18 cellular contexts compared by ENCODE assay signal in the genomic region with DNA sequence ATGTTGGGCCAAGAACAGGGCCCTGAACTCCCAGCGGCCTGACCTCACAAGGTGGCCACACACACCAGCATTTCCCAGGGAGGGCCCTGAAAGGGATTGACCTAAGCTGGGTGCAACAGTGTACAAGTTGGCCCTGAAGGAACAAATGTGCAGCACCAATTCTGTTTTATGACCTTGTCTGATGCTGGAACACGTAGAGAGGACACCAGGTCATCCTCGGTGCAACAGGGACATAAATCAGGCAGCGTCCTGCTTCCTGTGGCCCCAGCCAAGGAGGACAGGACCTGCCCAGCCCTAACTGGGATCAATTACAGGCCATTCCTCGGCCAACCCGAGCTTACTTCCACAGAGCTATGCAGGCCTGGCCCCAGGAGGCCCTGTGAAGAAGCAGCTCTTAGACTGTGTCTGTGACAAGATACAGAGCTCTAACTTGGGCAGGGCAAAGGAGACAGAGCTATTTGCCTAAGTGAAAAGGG. TPM values are rescaled to one million over a fixed set of nuclear protein-coding genes. Genes with fewer than 3 reads are reported as not detected.
A peak's percentile ranks its signal among the peaks of the same experiment; 100 is the strongest.
DNase-seq lines count a peak whose midpoint lies in the region; ATAC-seq and TF ChIP-seq lines count a peak whose summit lies in the region.
"Had no signal": no experiment of that assay in that cellular context is flagged by ENCODE, and none has a peak within 500 bp of the region (broad histone marks: within the 10 kb centered on the region; RNA-seq: fewer than 3 reads in every experiment).

No MANE protein-coding gene starts in this region.

- no peak overlapping the region for H3K9ac ChIP-seq in SK-N-SH
- H3K9ac ChIP-seq: KMS-11 had no signal

- CTCF ChIA-PET in SK-N-SH (lab: Yijun Ruan, JAX), result interaction anchor here (1.2 to 11.8 kb wide), 3 partner anchors 11 to 27 kb away, joined by 3 to 58 read pairs (median 6); no protein-coding TSS in a partner anchor

- POLR2A ChIA-PET in SK-N-SH (lab: Yijun Ruan, JAX), result no interaction called here

- DNase-seq in ELF-1 (ENCODE audit: low read depth, low spot score) (peak; percentile 64), SK-N-SH (no peak), left ventricle myocardium superior (no peak), psoas muscle (peak; percentile 52 to 86), superior temporal gyrus (ENCODE audit: extremely low spot score) (no peak), C1 segment of cervical spinal cord (lab: John Stamatoyannopoulos, UW) (no peak), NCI-H1105 treated with DMSO at 0.1 percent for 48 hours (lab: John Stamatoyannopoulos, UW) (no peak)
- DNase-seq: activated CD4-positive, CD25-positive, alpha-beta regulatory T cell; activated CD8-positive, alpha-beta memory T cell treated with anti-CD3 and anti-CD28 coated beads, Interleukin-2, amount 10 ng/mL, durations not matched to agents 7 days and 5 days; activated naive CD4-positive, alpha-beta T cell treated with Interleukin-2 at 50 U/mL for 16 hours; Calu3; effector CD8-positive, alpha-beta T cell; GOT3; NCI-H1436; PC-9; T-helper 1 cell had no signal

- H3K9me2 ChIP-seq in SK-N-SH, result no peaks in the 10 kb centered on the region

- no peak for TF ChIP-seq CTCF in SK-N-SH (IDR thresholded peaks at IDR 0.05)
- TF ChIP-seq CTCF in psoas muscle (IDR thresholded peaks at IDR 0.05), result no peak

- no peaks in the 10 kb centered on the region for H4K20me1 ChIP-seq in SK-N-SH (ENCODE audit: insufficient read depth)

- H3K4me3 ChIP-seq in SK-N-SH (ENCODE audit: low read depth in 2 of 2, low read length in 1 of 2), result no peak overlapping the region
- H3K4me3 ChIP-seq in psoas muscle, result no peak overlapping the region
- H3K4me3 ChIP-seq: PC-9 had no signal

- ATAC-seq in left ventricle myocardium superior, result peak; percentile 51
- peak; percentile 88 to 98 (median 97) for ATAC-seq in psoas muscle
- no peak for ATAC-seq in GM21367 (IDR thresholded peaks at IDR 0.05; ENCODE audit: unreplicated experiment)
- ATAC-seq: activated CD8-positive, alpha-beta memory T cell treated with anti-CD3 and anti-CD28 coated beads, Interleukin-2, amount 10 ng/mL, durations not matched to agents 7 days and 5 days had no signal

- H3K79me2 ChIP-seq in SK-N-SH (ENCODE audit: insufficient read depth), result no peaks in the 10 kb centered on the region

- intact Hi-C loops in left ventricle myocardium superior (cut with micrococcal nuclease), result no loop called here
- intact Hi-C loops in psoas muscle (cut with DNase I), result no loop called here

- peaks cover 12% of the 10 kb centered on the region for H3F3A ChIP-seq in SK-N-SH (replicated peaks; ENCODE audit: insufficient read depth)

- H3K9me3 ChIP-seq in SK-N-SH, result no peaks in the 10 kb centered on the region
- H3K9me3 ChIP-seq in psoas muscle, result no peaks in the 10 kb centered on the region

- H3K4me1 ChIP-seq in SK-N-SH (ENCODE audit: control insufficient read depth in 1 of 2, insufficient read depth in 2 of 2, low read depth in 1 of 2, low read length in 1 of 2), result peaks cover 10 to 21% of the 10 kb centered on the region in 2 experiments; a peak in 3 of 4 replicates
- peaks cover 24% of the 10 kb centered on the region for H3K4me1 ChIP-seq in psoas muscle

- H3K4me2 ChIP-seq in SK-N-SH, result peak overlapping the region; percentile 36; the same call in 1 of the 2 replicates
- H3K4me2 ChIP-seq: KMS-11, PC-9 had no signal

- no peak; a peak in 1 of 4 replicates for TF ChIP-seq EP300 in SK-N-SH (IDR thresholded peaks at IDR 0.05; ENCODE audit: borderline replicate concordance in 1 of 2, low read depth in 1 of 2, low read length in 1 of 2)

- peak overlapping the region; percentile 66 to 89; a peak in 3 of 4 replicates for H3K27ac ChIP-seq in SK-N-SH (ENCODE audit: low read depth in 2 of 2, low read length in 1 of 2)
- H3K27ac ChIP-seq in psoas muscle, result peak overlapping the region; percentile 66
- H3K27ac ChIP-seq: KMS-11, PC-9 had no signal

- H2AFZ ChIP-seq in SK-N-SH (ENCODE audit: low read depth), result 0 out of 2 replicates have a peak overlapping the region, but pooled peaks have one; percentile 19
- H2AFZ ChIP-seq: PC-9 had no signal

- H3K27me3 ChIP-seq in SK-N-SH (ENCODE audit: insufficient read depth), result no peaks in the 10 kb centered on the region
- no peaks in the 10 kb centered on the region for H3K27me3 ChIP-seq in psoas muscle (ENCODE audit: insufficient read depth in 3 of 3, low read length in 2 of 3)

- TF ChIP-seq RAD21 in SK-N-SH (IDR thresholded peaks at IDR 0.05; ENCODE audit: low read length), result no peak

- 25% methylated on average over 4 of the region's 6 CpGs for WGBS in SK-N-SH (ENCODE audit: low lambda C conversion rate)
- WGBS in psoas muscle, 3 donors, result 12 to 15% (median 13%) methylated on average over 6 of the region's 6 CpGs

- no peaks in the 10 kb centered on the region for H3K36me3 ChIP-seq in SK-N-SH (replicated peaks in 1 of 2; ENCODE audit: control insufficient read depth in 1 of 2, insufficient read depth in 2 of 2, low read length in 1 of 2)
- no peaks in the 10 kb centered on the region for H3K36me3 ChIP-seq in psoas muscle (ENCODE audit: insufficient read depth in 1 of 2, low read depth in 1 of 2)

TF ChIP-seq in SK-N-SH, 30 proteins besides CTCF, POLR2A, EP300 and RAD21 (continues in another document):
- TF ChIP-seq JUND (IDR thresholded peaks at IDR 0.05), result no peak
- peak; percentile 67 for TF ChIP-seq TCF12 (IDR thresholded peaks at IDR 0.05)
- no peak for TF ChIP-seq RCOR1 (IDR thresholded peaks at IDR 0.05; ENCODE audit: low read length)
- TF ChIP-seq REST (IDR thresholded peaks at IDR 0.05; ENCODE audit: low read depth, low read length), result no peak
- TF ChIP-seq, protein P1, sequence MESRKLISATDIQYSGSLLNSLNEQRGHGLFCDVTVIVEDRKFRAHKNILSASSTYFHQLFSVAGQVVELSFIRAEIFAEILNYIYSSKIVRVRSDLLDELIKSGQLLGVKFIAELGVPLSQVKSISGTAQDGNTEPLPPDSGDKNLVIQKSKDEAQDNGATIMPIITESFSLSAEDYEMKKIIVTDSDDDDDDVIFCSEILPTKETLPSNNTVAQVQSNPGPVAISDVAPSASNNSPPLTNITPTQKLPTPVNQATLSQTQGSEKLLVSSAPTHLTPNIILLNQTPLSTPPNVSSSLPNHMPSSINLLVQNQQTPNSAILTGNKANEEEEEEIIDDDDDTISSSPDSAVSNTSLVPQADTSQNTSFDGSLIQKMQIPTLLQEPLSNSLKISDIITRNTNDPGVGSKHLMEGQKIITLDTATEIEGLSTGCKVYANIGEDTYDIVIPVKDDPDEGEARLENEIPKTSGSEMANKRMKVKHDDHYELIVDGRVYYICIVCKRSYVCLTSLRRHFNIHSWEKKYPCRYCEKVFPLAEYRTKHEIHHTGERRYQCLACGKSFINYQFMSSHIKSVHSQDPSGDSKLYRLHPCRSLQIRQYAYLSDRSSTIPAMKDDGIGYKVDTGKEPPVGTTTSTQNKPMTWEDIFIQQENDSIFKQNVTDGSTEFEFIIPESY (IDR thresholded peaks at IDR 0.05; ENCODE audit: borderline replicate concordance, low read depth), result no peak
- no peak for TF ChIP-seq GABPA (IDR thresholded peaks at IDR 0.05; ENCODE audit: low read depth)
- peak; percentile 73 for TF ChIP-seq PBX3 (IDR thresholded peaks at IDR 0.05)
- no peak for TF ChIP-seq MXI1 (IDR thresholded peaks at IDR 0.05; ENCODE audit: low read depth, low read length)
- no peak for TF ChIP-seq FOXJ3 (CRISPR knock-in tag; IDR thresholded peaks at IDR 0.05)

RNA-seq across cellular contexts. Expression of gene PHC2, which starts 12.8 kb away (rescaled TPM):
- polyA plus RNA-seq in SK-N-SH (2012; rRNA removed), result 69.5 and 98.7 TPM in 2 replicates
- 70.8 and 111 TPM in 2 replicates for polyA plus RNA-seq in SK-N-SH (2012; cell fraction: cytosol; rRNA removed)
- polyA plus RNA-seq in SK-N-SH (2012; cell fraction: nucleus; rRNA removed), result 124 and 128 TPM in 2 replicates
- 118 TPM for total RNA-seq in left ventricle myocardium superior
- 100 to 1,000 TPM in 3 of 4 donors, 10 to 100 TPM in 1; 74.1 to 427 (median 339) TPM for total RNA-seq in psoas muscle
- polyA plus RNA-seq in psoas muscle, result 100 to 1,000 TPM; 221 to 393 (median 338) TPM

RNA-seq across cellular contexts. Expression of gene ZSCAN20, which starts 28.7 kb away (rescaled TPM):
- 2.1 TPM in 2 replicates for polyA plus RNA-seq in SK-N-SH (2012; rRNA removed)
- 1.4 TPM in 2 replicates for polyA plus RNA-seq in SK-N-SH (2012; cell fraction: cytosol; rRNA removed)
- polyA plus RNA-seq in SK-N-SH (2012; cell fraction: nucleus; rRNA removed), result 3.6 and 5.4 TPM in 2 replicates
- total RNA-seq in left ventricle myocardium superior, result 4.4 TPM
- 1 to 10 TPM; 2.0 to 4.9 (median 3.3) TPM for total RNA-seq in psoas muscle
- polyA plus RNA-seq in psoas muscle, result 1 to 10 TPM in 1 of 3 donors, under 1 TPM in 2; 0.75 to 3.2 (median 0.85) TPM

Comparison
In these comparisons a context has a peak if more than half of its experiments do, and no peak if none do; other contexts are left out.
1. DNase-seq: peak in ELF-1 (single experiment) and psoas muscle (2 of 2); none in SK-N-SH (single experiment), left ventricle myocardium superior (single experiment), superior temporal gyrus (single experiment), C1 segment of cervical spinal cord (0 of 14) and NCI-H1105 treated with DMSO at 0.1 percent for 48 hours (single experiment).